In the genomic region with DNA sequence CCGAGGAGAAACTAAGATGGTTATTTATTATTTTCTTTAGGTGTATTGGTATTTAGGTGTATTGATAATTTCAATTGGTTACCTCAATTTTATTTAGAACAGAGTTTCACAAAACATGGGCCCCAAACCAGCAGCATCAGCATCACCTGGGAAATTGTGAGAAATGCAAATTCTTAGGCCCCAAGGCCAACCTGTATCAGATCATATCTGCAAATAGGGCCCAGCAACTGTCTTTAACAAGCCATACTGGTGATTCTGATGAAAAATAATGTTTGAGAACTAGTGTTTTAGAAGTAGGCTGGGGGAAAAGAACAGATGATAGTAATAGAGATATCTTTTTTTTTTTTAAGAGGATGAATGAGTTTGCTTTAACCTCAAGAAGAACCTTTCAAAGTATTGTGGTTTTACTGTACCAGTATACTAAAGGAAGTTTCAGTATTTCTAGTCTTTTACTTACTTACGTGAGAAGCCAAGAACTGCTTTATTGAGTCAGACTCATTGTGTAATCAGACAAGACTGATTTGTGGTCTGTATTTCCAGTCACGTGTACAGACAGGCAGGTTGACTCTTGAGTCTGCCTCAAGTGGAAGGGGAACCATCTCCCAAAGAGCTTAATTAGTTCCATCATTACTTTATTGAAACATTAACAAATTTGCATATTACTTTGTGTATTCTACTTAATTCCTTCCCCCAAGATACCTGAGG, we compare ENCODE assay signal across 1 cellular context.
A peak's percentile ranks its signal among the peaks of the same experiment; 100 is the strongest.
TF ChIP-seq lines count a peak whose summit lies in the region.

No MANE protein-coding gene starts in this region.

TF ChIP-seq in HEK293, 187 proteins besides CTCF, POLR2A, EP300 and RAD21 (continued from another document):
- TF ChIP-seq, protein P1, sequence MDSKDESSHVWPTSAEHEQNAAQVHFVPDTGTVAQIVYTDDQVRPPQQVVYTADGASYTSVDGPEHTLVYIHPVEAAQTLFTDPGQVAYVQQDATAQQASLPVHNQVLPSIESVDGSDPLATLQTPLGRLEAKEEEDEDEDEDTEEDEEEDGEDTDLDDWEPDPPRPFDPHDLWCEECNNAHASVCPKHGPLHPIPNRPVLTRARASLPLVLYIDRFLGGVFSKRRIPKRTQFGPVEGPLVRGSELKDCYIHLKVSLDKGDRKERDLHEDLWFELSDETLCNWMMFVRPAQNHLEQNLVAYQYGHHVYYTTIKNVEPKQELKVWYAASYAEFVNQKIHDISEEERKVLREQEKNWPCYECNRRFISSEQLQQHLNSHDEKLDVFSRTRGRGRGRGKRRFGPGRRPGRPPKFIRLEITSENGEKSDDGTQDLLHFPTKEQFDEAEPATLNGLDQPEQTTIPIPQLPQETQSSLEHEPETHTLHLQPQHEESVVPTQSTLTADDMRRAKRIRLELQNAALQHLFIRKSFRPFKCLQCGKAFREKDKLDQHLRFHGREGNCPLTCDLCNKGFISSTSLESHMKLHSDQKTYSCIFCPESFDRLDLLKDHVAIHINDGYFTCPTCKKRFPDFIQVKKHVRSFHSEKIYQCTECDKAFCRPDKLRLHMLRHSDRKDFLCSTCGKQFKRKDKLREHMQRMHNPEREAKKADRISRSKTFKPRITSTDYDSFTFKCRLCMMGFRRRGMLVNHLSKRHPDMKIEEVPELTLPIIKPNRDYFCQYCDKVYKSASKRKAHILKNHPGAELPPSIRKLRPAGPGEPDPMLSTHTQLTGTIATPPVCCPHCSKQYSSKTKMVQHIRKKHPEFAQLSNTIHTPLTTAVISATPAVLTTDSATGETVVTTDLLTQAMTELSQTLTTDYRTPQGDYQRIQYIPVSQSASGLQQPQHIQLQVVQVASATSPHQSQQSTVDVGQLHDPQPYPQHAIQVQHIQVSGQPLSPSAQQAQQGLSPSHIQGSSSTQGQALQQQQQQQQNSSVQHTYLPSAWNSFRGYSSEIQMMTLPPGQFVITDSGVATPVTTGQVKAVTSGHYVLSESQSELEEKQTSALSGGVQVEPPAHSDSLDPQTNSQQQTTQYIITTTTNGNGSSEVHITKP (tag by site-specific recombination; IDR thresholded peaks at IDR 0.05): peak; percentile 57; the same call in 1 of the 2 replicates
- TF ChIP-seq, protein P2, sequence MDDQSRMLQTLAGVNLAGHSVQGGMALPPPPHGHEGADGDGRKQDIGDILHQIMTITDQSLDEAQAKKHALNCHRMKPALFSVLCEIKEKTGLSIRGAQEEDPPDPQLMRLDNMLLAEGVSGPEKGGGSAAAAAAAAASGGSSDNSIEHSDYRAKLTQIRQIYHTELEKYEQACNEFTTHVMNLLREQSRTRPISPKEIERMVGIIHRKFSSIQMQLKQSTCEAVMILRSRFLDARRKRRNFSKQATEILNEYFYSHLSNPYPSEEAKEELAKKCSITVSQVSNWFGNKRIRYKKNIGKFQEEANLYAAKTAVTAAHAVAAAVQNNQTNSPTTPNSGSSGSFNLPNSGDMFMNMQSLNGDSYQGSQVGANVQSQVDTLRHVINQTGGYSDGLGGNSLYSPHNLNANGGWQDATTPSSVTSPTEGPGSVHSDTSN (CRISPR knock-in tag; IDR thresholded peaks at IDR 0.05): no peak
- TF ChIP-seq ZFP3 (tag by site-specific recombination; IDR thresholded peaks at IDR 0.05; ENCODE audit: low read depth): no peak
- no peak for TF ChIP-seq ZBTB48 (tag by site-specific recombination; IDR thresholded peaks at IDR 0.05)
- TF ChIP-seq ZNF623 (tag by site-specific recombination; IDR thresholded peaks at IDR 0.05): no peak
- no peak for TF ChIP-seq ZSCAN23 (tag by site-specific recombination; IDR thresholded peaks at IDR 0.05)
- no peak for TF ChIP-seq ZXDB (tag by site-specific recombination; IDR thresholded peaks at IDR 0.05)
- TF ChIP-seq ZNF654 (tag by site-specific recombination; IDR thresholded peaks at IDR 0.05; ENCODE audit: low read depth): no peak
- no peak for TF ChIP-seq ZNF175 (tag by site-specific recombination; IDR thresholded peaks at IDR 0.05)
- TF ChIP-seq ZNF48 (tag by site-specific recombination; IDR thresholded peaks at IDR 0.05): no peak
- no peak for TF ChIP-seq ZNF132 (tag by site-specific recombination; IDR thresholded peaks at IDR 0.05; ENCODE audit: borderline replicate concordance)
- no peak for TF ChIP-seq ZNF146 (tag by site-specific recombination; IDR thresholded peaks at IDR 0.05)
- TF ChIP-seq, protein P3, sequence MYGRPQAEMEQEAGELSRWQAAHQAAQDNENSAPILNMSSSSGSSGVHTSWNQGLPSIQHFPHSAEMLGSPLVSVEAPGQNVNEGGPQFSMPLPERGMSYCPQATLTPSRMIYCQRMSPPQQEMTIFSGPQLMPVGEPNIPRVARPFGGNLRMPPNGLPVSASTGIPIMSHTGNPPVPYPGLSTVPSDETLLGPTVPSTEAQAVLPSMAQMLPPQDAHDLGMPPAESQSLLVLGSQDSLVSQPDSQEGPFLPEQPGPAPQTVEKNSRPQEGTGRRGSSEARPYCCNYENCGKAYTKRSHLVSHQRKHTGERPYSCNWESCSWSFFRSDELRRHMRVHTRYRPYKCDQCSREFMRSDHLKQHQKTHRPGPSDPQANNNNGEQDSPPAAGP (tag by site-specific recombination; IDR thresholded peaks at IDR 0.05): no peak
- TF ChIP-seq, protein P4, sequence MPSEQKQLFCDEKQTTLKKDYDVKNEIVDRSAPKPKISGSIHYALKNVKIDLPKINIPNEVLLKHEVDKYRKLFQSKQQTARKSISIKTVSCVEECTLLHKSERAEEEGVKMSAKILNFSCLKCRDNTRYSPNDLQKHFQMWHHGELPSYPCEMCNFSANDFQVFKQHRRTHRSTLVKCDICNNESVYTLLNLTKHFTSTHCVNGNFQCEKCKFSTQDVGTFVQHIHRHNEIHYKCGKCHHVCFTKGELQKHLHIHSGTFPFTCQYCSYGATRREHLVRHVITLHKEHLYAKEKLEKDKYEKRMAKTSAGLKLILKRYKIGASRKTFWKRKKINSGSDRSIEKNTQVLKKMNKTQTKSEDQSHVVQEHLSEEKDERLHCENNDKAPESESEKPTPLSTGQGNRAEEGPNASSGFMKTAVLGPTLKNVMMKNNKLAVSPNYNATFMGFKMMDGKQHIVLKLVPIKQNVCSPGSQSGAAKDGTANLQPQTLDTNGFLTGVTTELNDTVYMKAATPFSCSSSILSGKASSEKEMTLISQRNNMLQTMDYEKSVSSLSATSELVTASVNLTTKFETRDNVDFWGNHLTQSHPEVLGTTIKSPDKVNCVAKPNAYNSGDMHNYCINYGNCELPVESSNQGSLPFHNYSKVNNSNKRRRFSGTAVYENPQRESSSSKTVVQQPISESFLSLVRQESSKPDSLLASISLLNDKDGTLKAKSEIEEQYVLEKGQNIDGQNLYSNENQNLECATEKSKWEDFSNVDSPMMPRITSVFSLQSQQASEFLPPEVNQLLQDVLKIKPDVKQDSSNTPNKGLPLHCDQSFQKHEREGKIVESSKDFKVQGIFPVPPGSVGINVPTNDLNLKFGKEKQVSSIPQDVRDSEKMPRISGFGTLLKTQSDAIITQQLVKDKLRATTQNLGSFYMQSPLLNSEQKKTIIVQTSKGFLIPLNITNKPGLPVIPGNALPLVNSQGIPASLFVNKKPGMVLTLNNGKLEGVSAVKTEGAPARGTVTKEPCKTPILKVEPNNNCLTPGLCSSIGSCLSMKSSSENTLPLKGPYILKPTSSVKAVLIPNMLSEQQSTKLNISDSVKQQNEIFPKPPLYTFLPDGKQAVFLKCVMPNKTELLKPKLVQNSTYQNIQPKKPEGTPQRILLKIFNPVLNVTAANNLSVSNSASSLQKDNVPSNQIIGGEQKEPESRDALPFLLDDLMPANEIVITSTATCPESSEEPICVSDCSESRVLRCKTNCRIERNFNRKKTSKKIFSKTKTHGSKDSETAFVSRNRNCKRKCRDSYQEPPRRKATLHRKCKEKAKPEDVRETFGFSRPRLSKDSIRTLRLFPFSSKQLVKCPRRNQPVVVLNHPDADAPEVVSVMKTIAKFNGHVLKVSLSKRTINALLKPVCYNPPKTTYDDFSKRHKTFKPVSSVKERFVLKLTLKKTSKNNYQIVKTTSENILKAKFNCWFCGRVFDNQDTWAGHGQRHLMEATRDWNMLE (tag by site-specific recombination; conservative IDR thresholded peaks at IDR 0.05; ENCODE audit: low read depth): 0 out of 2 replicates have a peak, but pooled peaks have one; percentile 30
- TF ChIP-seq, protein P5, sequence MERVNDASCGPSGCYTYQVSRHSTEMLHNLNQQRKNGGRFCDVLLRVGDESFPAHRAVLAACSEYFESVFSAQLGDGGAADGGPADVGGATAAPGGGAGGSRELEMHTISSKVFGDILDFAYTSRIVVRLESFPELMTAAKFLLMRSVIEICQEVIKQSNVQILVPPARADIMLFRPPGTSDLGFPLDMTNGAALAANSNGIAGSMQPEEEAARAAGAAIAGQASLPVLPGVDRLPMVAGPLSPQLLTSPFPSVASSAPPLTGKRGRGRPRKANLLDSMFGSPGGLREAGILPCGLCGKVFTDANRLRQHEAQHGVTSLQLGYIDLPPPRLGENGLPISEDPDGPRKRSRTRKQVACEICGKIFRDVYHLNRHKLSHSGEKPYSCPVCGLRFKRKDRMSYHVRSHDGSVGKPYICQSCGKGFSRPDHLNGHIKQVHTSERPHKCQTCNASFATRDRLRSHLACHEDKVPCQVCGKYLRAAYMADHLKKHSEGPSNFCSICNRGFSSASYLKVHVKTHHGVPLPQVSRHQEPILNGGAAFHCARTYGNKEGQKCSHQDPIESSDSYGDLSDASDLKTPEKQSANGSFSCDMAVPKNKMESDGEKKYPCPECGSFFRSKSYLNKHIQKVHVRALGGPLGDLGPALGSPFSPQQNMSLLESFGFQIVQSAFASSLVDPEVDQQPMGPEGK (tag by site-specific recombination; IDR thresholded peaks at IDR 0.05): no peak
- no peak for TF ChIP-seq BCL11B (tag by site-specific recombination; IDR thresholded peaks at IDR 0.05; ENCODE audit: low read depth)
- 0 out of 2 replicates have a peak, but pooled peaks have one; percentile 40 for TF ChIP-seq ZNF629 (tag by site-specific recombination; IDR thresholded peaks at IDR 0.05)
- TF ChIP-seq ZNF621 (tag by site-specific recombination; IDR thresholded peaks at IDR 0.05): no peak
- TF ChIP-seq, protein P6, sequence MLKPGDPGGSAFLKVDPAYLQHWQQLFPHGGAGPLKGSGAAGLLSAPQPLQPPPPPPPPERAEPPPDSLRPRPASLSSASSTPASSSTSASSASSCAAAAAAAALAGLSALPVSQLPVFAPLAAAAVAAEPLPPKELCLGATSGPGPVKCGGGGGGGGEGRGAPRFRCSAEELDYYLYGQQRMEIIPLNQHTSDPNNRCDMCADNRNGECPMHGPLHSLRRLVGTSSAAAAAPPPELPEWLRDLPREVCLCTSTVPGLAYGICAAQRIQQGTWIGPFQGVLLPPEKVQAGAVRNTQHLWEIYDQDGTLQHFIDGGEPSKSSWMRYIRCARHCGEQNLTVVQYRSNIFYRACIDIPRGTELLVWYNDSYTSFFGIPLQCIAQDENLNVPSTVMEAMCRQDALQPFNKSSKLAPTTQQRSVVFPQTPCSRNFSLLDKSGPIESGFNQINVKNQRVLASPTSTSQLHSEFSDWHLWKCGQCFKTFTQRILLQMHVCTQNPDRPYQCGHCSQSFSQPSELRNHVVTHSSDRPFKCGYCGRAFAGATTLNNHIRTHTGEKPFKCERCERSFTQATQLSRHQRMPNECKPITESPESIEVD (tag by site-specific recombination; IDR thresholded peaks at IDR 0.05): peak; percentile 67; the same call in 1 of the 2 replicates
